In the genomic region with DNA sequence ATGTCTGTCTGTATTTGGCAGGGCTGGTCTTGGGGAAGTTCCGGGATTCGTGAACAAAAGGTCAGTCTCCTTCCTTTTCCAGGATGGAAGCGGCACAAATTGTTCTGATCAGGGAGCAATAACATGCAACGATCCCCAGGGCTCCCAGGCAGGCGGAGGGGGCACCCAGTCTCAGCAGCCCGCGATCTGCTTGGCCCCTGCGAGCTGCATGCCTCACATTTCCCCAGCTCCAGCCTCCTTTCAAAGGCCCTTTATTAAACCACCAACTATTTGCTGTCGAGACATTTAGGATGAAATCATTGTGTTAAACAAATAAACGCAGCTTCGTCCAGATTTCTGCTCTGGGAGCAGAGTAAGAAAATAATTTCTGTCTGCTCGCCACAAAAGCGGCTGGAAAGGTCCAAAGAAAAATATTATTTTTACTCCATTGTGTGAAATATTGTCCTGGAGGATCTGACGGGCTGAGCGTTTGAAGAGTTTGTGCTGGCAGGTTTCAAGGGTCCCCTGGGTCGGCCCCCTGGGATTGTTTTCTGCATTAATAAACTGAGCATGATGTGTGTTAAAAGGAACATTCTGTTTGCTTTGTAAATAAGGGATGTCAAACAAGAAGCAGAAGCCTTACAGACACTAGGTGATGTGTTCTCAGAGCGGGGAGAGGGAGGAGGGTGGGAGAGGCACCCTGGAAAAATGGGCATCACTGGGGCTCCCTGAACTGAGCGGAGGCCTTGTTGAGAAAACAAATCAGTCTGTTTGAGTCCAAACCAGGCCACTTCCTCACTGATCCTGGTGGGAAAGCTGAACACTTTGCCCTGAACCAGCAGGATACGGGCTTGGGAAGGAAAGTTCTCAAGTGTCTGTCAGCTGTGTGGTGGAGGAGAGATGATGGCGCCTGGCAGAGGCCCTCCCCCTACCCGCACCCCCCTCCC, we compare ENCODE assay signal across 10 cellular contexts.
DNase-seq lines count a peak whose midpoint lies in the region; ATAC-seq and TF ChIP-seq lines count a peak whose summit lies in the region.
"Had no signal": no experiment of that assay in that cellular context is flagged by ENCODE, and none has a peak within 500 bp of the region (broad histone marks: within the 10 kb centered on the region; RNA-seq: fewer than 3 reads in every experiment).

No MANE protein-coding gene starts in this region.

- TF ChIP-seq POLR2A in IMR-90 (IDR thresholded peaks at IDR 0.05; ENCODE audit: low read depth, low read length) (no peak), esophagus squamous epithelium (IDR thresholded peaks at IDR 0.05) (no peak), erythroblast (IDR thresholded peaks at IDR 0.05; ENCODE audit: low read length) (no peak)

- H2AK9ac ChIP-seq in IMR-90 (replicated peaks; ENCODE audit: low read depth, low read length, poor library complexity), result peak overlapping the region; percentile 7

- H3K27me3 ChIP-seq in ACC112 (ENCODE audit: insufficient read depth, low read length), result no peaks in the 10 kb centered on the region
- peaks cover 6% of the 10 kb centered on the region; the same call in 1 of the 2 replicates for H3K27me3 ChIP-seq in IMR-90 (ENCODE audit: control insufficient read depth, insufficient read depth, low read length)
- peaks cover 0 to 64% (median 0%) of the 10 kb centered on the region in 4 donors for H3K27me3 ChIP-seq in esophagus squamous epithelium

- BruUV-seq in IMR-90 (replicated peaks; lab: Mats Ljungman, UMichigan), result no TSS peak

- H3K23ac ChIP-seq in IMR-90 (ENCODE audit: low read depth, low read length), result peak overlapping the region; percentile 76

- H3K36me3 ChIP-seq in ACC112 (ENCODE audit: insufficient read depth, low read length) (no peaks in the 10 kb centered on the region), IMR-90 (ENCODE audit: control insufficient read depth, insufficient read depth, low read length) (no peaks in the 10 kb centered on the region), esophagus squamous epithelium (no peaks in the 10 kb centered on the region)

- 48% methylated on average over 6 of the region's 21 CpGs; no CpG with 5 or more reads in 1 of the 2 experiments for WGBS in IMR-90 (ENCODE audit: extremely low coverage in 2 of 2, insufficient read length in 1 of 2), 2 experiments
- 54 to 62% methylated on average over 19 of the region's 21 CpGs for WGBS in esophagus squamous epithelium, 2 donors

- ATAC-seq in IMR-90 (ENCODE audit: low read depth), result peak; percentile 96
- no peak for ATAC-seq in T-helper 17 cell
- ATAC-seq in GM21825 (IDR thresholded peaks at IDR 0.05; ENCODE audit: unreplicated experiment), result no peak

- peak overlapping the region; percentile 61 for H2AK5ac ChIP-seq in IMR-90 (ENCODE audit: low read depth, low read length)

- H3K4ac ChIP-seq in IMR-90 (ENCODE audit: low read depth, low read length), result peak overlapping the region; percentile 74

- no peaks in the 10 kb centered on the region for H3K79me2 ChIP-seq in ACC112 (ENCODE audit: control insufficient read depth, insufficient read depth, low read length, unreplicated experiment)

- 0 out of 2 replicates have a peak overlapping the region, but pooled peaks have one; percentile 13 for H3K56ac ChIP-seq in IMR-90 (ENCODE audit: extremely low read depth, insufficient read depth, low read length)

- dilution Hi-C loops in IMR-90 (cut with HindIII; ENCODE audit: low sequenced_read_pairs, unreplicated experiment), result no loop called here

- DNase-seq in IMR-90 (peak; percentile 89), amniotic epithelial cell (ENCODE audit: low read depth) (peak; percentile 16), kidney glomerular epithelial cell (lab: John Stamatoyannopoulos, UW) (peak; percentile 60), T-helper 17 cell (no peak), esophagus squamous epithelium (lab: John Stamatoyannopoulos, UW) (no peak), erythroblast (lab: John Stamatoyannopoulos, UW) (no peak)
- DNase-seq: glutamatergic neuron; stimulated activated naive CD4-positive, alpha-beta T cell had no signal

- H3K27me3 Mint-ChIP-seq in T-helper 17 cell, result peaks cover 70% of the 10 kb centered on the region

- TF ChIP-seq CTCF in IMR-90 (conservative IDR thresholded peaks at IDR 0.05; ENCODE audit: low read depth, low read length) (no peak), esophagus squamous epithelium (IDR thresholded peaks at IDR 0.05) (no peak)

- H4K91ac ChIP-seq in IMR-90 (ENCODE audit: insufficient read depth, low read depth, low read length), result peak overlapping the region; percentile 26

- peak overlapping the region; percentile 78 for H2BK120ac ChIP-seq in IMR-90 (ENCODE audit: low read depth, low read length)

- H2AFZ ChIP-seq in ACC112 (ENCODE audit: low read length, unreplicated experiment), result peak overlapping the region; percentile 87
- peak overlapping the region; percentile 80 for H2AFZ ChIP-seq in IMR-90 (replicated peaks; ENCODE audit: low read length, poor library complexity)

- 0 out of 3 replicates have a peak overlapping the region, but pooled peaks have one; percentile 55 for H2BK15ac ChIP-seq in IMR-90 (ENCODE audit: low read depth, low read length)

- peak overlapping the region; percentile 11 for H2BK5ac ChIP-seq in IMR-90 (ENCODE audit: low read depth, low read length, poor library complexity, severe bottlenecking)

- no peak overlapping the region for H3K4me3 Mint-ChIP-seq in T-helper 17 cell

- H3K4me1 Mint-ChIP-seq in T-helper 17 cell, result no peaks in the 10 kb centered on the region

- CTCF ChIA-PET in IMR-90 (lab: Yijun Ruan, JAX), result interaction anchor here (1.0 kb wide), 2 partner anchors 27 to 111 kb away, joined by 3 read pairs; no protein-coding TSS in a partner anchor

- peaks cover 7% of the 10 kb centered on the region for H3K36me3 Mint-ChIP-seq in T-helper 17 cell (ENCODE audit: low read depth)

- H4K5ac ChIP-seq in IMR-90 (ENCODE audit: low read depth, low read length), result no peak overlapping the region

- H3K79me1 ChIP-seq in IMR-90 (ENCODE audit: low read depth in 1 of 2, low read length in 2 of 2), result no peaks in the 10 kb centered on the region

- peak overlapping the region; percentile 38 for H3K27ac ChIP-seq in ACC112 (ENCODE audit: low read depth, low read length)
- peak overlapping the region; percentile 3 for H3K27ac ChIP-seq in IMR-90 (ENCODE audit: insufficient read depth, low read length)
- peak overlapping the region in 2 of 4 donors; percentile 31 to 36 for H3K27ac ChIP-seq in esophagus squamous epithelium

- peak; percentile 30 for TF ChIP-seq RAD21 in IMR-90 (IDR thresholded peaks at IDR 0.05; ENCODE audit: low read length)

- POLR2A ChIA-PET in IMR-90 (lab: Charles Lee; ENCODE audit: unreplicated experiment), result interaction anchor here (0.6 kb wide), 1 partner anchor 17 kb away, joined by 5 read pairs; no protein-coding TSS in a partner anchor

- H4K8ac ChIP-seq in IMR-90 (ENCODE audit: low read depth in 2 of 2, low read length in 2 of 2), result peak overlapping the region in 1 of 2 experiments; percentile 83; a peak in 2 of 4 replicates

- in situ Hi-C loops in IMR-90 (cut with MboI; ENCODE audit: low sequenced_read_pairs), result no loop called here

- H3K9ac ChIP-seq in IMR-90 (ENCODE audit: low read depth, low read length), result peak overlapping the region; percentile 24; the same call in 1 of the 2 replicates

- peak overlapping the region; percentile 43 for H3K14ac ChIP-seq in IMR-90 (replicated peaks; ENCODE audit: low read depth, low read length)

- no peak overlapping the region for H3K27ac Mint-ChIP-seq in T-helper 17 cell

- H2BK20ac ChIP-seq in IMR-90 (ENCODE audit: low read depth, low read length), result peak overlapping the region; percentile 73

- H3K4me3 ChIP-seq in ACC112 (ENCODE audit: low read depth, low read length), result 0 out of 2 replicates have a peak overlapping the region, but pooled peaks have one; percentile 38
- H3K4me3 ChIP-seq in IMR-90 (ENCODE audit: insufficient read depth, low read depth, low read length), result no peak overlapping the region
- no peak overlapping the region for H3K4me3 ChIP-seq in esophagus squamous epithelium

- no peaks in the 10 kb centered on the region; the same call in 1 of the 2 replicates for H3K9me1 ChIP-seq in IMR-90 (ENCODE audit: insufficient read depth, low read length)

- H3K9me3 ChIP-seq in IMR-90 (ENCODE audit: control insufficient read depth, insufficient read depth, low read length) (peaks cover 6% of the 10 kb centered on the region), T-helper 17 cell (ENCODE audit: control insufficient read depth, low read length, poor library complexity, severe bottlenecking) (no peaks in the 10 kb centered on the region), esophagus squamous epithelium (no peaks in the 10 kb centered on the region)

- peaks cover 29% of the 10 kb centered on the region for H3K4me1 ChIP-seq in ACC112 (ENCODE audit: control insufficient read depth, insufficient read depth, low read length, unreplicated experiment)
- H3K4me1 ChIP-seq in IMR-90 (ENCODE audit: control insufficient read depth, insufficient read depth, low read length), result peaks cover 14% of the 10 kb centered on the region
- H3K4me1 ChIP-seq in esophagus squamous epithelium, result peaks cover 0 to 13% (median 0%) of the 10 kb centered on the region in 3 donors

- H3K18ac ChIP-seq in IMR-90 (ENCODE audit: low read depth, low read length), result peak overlapping the region; percentile 25

- H4K20me1 ChIP-seq in IMR-90 (ENCODE audit: insufficient read depth, low read length), result no peaks in the 10 kb centered on the region

- intact Hi-C loops in IMR-90 (cut with micrococcal nuclease) (no loop called here), esophagus squamous epithelium (cut with DNase I) (no loop called here)

- H3K4me2 ChIP-seq in IMR-90 (ENCODE audit: low read depth, low read length), result peak overlapping the region; percentile 69

TF ChIP-seq in IMR-90, 13 proteins besides CTCF, POLR2A, EP300 and RAD21:
- TF ChIP-seq MAFK (IDR thresholded peaks at IDR 0.05; ENCODE audit: low read depth, low read length) (peak; percentile 66), BHLHE40 (IDR thresholded peaks at IDR 0.05; ENCODE audit: low read depth, low read length) (no peak), MAZ (IDR thresholded peaks at IDR 0.05; ENCODE audit: borderline replicate concordance, low read depth, low read length) (peak; percentile 40; the same call in 1 of the 2 replicates), RFX5 (IDR thresholded peaks at IDR 0.05; ENCODE audit: low read depth, low read length) (no peak), CEBPB (IDR thresholded peaks at IDR 0.05; ENCODE audit: low read depth, low read length) (peak; percentile 28; the same call in 1 of the 2 replicates), FOS (IDR thresholded peaks at IDR 0.05; ENCODE audit: low read depth, low read length) (0 out of 2 replicates have a peak, but pooled peaks have one; percentile 12)

Comparison
In these comparisons a context has a peak if more than half of its experiments do, and no peak if none do; other contexts are left out.
1. DNase-seq: peak in IMR-90 (single experiment), amniotic epithelial cell (single experiment) and kidney glomerular epithelial cell (single experiment); none in T-helper 17 cell (0 of 3), esophagus squamous epithelium (single experiment) and erythroblast (0 of 2).